17 cellular contexts compared by ENCODE assay signal in the genomic region with DNA sequence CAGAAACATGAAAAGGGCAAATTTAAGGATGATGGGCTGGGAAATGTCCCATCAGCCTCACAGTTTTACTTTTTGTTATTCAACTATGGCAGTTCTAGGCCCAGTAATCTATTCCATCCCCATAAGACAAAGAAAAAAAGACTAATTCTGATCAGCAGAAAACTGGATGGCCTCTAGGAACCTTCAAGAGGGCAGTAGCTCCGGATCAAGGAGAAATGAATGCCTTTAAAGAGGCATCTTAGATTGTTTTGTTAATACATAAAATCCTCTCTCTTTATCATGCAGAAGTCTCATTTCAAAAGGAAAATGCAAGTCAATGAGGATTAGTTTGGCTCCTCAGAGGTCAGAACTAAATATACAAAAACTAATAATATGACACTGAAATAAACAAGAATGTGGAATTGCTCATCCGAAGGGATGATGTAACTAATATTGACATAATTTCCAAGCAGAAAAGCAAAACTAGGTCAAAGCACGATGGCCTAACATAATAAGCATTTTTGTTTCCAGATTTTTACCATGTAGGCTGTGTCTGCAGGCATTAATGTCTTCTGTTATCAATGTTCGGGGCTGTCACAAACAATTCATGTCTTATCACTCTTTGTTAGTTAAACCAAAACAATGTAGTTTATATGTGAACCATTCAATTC. TPM values are rescaled to one million over a fixed set of nuclear protein-coding genes. Genes with fewer than 3 reads are reported as not detected.
DNase-seq lines count a peak whose midpoint lies in the region; ATAC-seq and TF ChIP-seq lines count a peak whose summit lies in the region.
"Had no signal": no experiment of that assay in that cellular context is flagged by ENCODE, and none has a peak within 500 bp of the region (broad histone marks: within the 10 kb centered on the region; RNA-seq: fewer than 3 reads in every experiment).

No MANE protein-coding gene starts in this region.

- H3K23ac ChIP-seq in mesenchymal stem cell (ENCODE audit: low read length in 2 of 2) = no peak overlapping the region

- H4K20me1 ChIP-seq in SK-N-SH (ENCODE audit: insufficient read depth) = no peaks in the 10 kb centered on the region

- in situ Hi-C loops in transverse colon (cut with MboI; ENCODE audit: low pct_ligation_motif_present in 1 of 4, low pct_unique_long_range_greater_than_20kb in 1 of 4, low sequenced_read_pairs in 3 of 4) = loop anchor here in 3 of 4 donors (10.0 to 25.0 kb wide), 2 partner anchors 424 to 493 kb away; no protein-coding TSS in a partner anchor

- no peak overlapping the region for H3K4me3 Mint-ChIP-seq in natural killer cell treated with Interleukin-12 subunit alpha and Interleukin-12 subunit beta and Interleukin-15 and Interleukin-18, amount 100 ng/mL, for 72 hours
- H3K4me3 Mint-ChIP-seq: activated B cell treated with CpG ODN at 0.5 μM for 24 hours; activated naive CD8-positive, alpha-beta T cell; CD8-positive, alpha-beta memory T cell; stimulated activated naive CD8-positive, alpha-beta T cell treated with anti-CD3 and anti-CD28 coated beads, Interleukin-15, Interleukin-2, amounts not matched to agents 100 ng/mL and 50 ng/mL, for 24 hours had no signal

- H3K9me3 Mint-ChIP-seq in natural killer cell treated with Interleukin-12 subunit alpha and Interleukin-12 subunit beta and Interleukin-15 and Interleukin-18, amount 100 ng/mL, for 72 hours = no peaks in the 10 kb centered on the region
- H3K9me3 Mint-ChIP-seq: activated B cell treated with CpG ODN at 0.5 μM for 24 hours; stimulated activated naive CD8-positive, alpha-beta T cell treated with anti-CD3 and anti-CD28 coated beads, Interleukin-15, Interleukin-2, amounts not matched to agents 100 ng/mL and 50 ng/mL, for 24 hours had no signal

- H3K4me1 ChIP-seq in SK-N-SH (ENCODE audit: control insufficient read depth in 1 of 2, insufficient read depth in 2 of 2, low read depth in 1 of 2, low read length in 1 of 2) (no peaks in the 10 kb centered on the region; a peak in 3 of 4 replicates), endocrine pancreas (ENCODE audit: control insufficient read depth, insufficient read depth, low read length) (peaks cover 10% of the 10 kb centered on the region), mesenchymal stem cell (ENCODE audit: control insufficient read depth, insufficient read depth, low read depth, low read length) (peaks cover 1% of the 10 kb centered on the region), transverse colon (peaks cover 0 to 24% (median 11%) of the 10 kb centered on the region in 4 donors)

- H3K14ac ChIP-seq in mesenchymal stem cell (ENCODE audit: low read length in 2 of 2) = no peak overlapping the region

- no peak for TF ChIP-seq RAD21 in SK-N-SH (IDR thresholded peaks at IDR 0.05; ENCODE audit: low read length)

- H3K79me1 ChIP-seq in mesenchymal stem cell (replicated peaks; ENCODE audit: low read length, poor library complexity, severe bottlenecking) = no peaks in the 10 kb centered on the region

- H3K9me3 ChIP-seq in SK-N-SH = no peaks in the 10 kb centered on the region
- H3K9me3 ChIP-seq in endocrine pancreas (ENCODE audit: control insufficient read depth, low read length) = no peaks in the 10 kb centered on the region
- no peaks in the 10 kb centered on the region for H3K9me3 ChIP-seq in mesenchymal stem cell (ENCODE audit: control insufficient read depth, low read length)
- no peaks in the 10 kb centered on the region for H3K9me3 ChIP-seq in transverse colon

- DNase-seq in SK-N-SH (no peak), mesenchymal stem cell (no peak), transverse colon (no peak), DMS53 treated with DMSO at 0.1 percent for 48 hours (lab: John Stamatoyannopoulos, UW; ENCODE audit: unreplicated experiment) (no peak)
- no peak for DNase-seq in natural killer cell treated with Interleukin-12 subunit alpha and Interleukin-12 subunit beta and Interleukin-15 and Interleukin-18, amount 100 ng/mL, for 72 hours (ENCODE audit: low spot score)
- DNase-seq in activated T-cell treated with anti-CD3 and anti-CD28 coated beads, Interleukin-2, amount 50 U/mL, for 1 hour = no peak
- DNase-seq: activated B cell treated with CpG ODN at 0.5 μM for 24 hours; CD8-positive, alpha-beta memory T cell; GF-D8; NK-92 treated with Interleukin-12 subunit alpha and Interleukin-12 subunit beta, amount 100 ng/mL, for 24 hours; right cardiac atrium had no signal

- TF ChIP-seq EP300 in SK-N-SH (IDR thresholded peaks at IDR 0.05; ENCODE audit: borderline replicate concordance in 1 of 2, low read depth in 1 of 2, low read length in 1 of 2) = no peak
- no peak for TF ChIP-seq EP300 in transverse colon (IDR thresholded peaks at IDR 0.05; ENCODE audit: low read depth)

- CTCF ChIA-PET in SK-N-SH (lab: Yijun Ruan, JAX) = interaction anchor here (0.8 to 1.1 kb wide), 3 partner anchors 9 to 422 kb away, joined by 3 read pairs; a partner anchor contains a TSS

- POLR2A ChIA-PET in SK-N-SH (lab: Yijun Ruan, JAX) = no interaction called here

- intact Hi-C loops in transverse colon (cut with DNase I; ENCODE audit: low total_unique reads) = no loop called here

- no peak for TF ChIP-seq CTCF in SK-N-SH (IDR thresholded peaks at IDR 0.05)
- TF ChIP-seq CTCF in transverse colon (IDR thresholded peaks at IDR 0.05) = no peak

- no peaks in the 10 kb centered on the region for H3K36me3 ChIP-seq in SK-N-SH (replicated peaks in 1 of 2; ENCODE audit: control insufficient read depth in 1 of 2, insufficient read depth in 2 of 2, low read length in 1 of 2)
- H3K36me3 ChIP-seq in endocrine pancreas (ENCODE audit: control insufficient read depth, insufficient read depth, low read length) = no peaks in the 10 kb centered on the region
- H3K36me3 ChIP-seq in mesenchymal stem cell (ENCODE audit: control insufficient read depth in 1 of 2, insufficient read depth in 2 of 2, low read depth in 1 of 2, low read length in 2 of 2) = no peaks in the 10 kb centered on the region
- no peaks in the 10 kb centered on the region for H3K36me3 ChIP-seq in transverse colon

- no peaks in the 10 kb centered on the region for H3K27me3 ChIP-seq in SK-N-SH (ENCODE audit: insufficient read depth)
- no peaks in the 10 kb centered on the region for H3K27me3 ChIP-seq in endocrine pancreas (ENCODE audit: control insufficient read depth, insufficient read depth, low read length)
- H3K27me3 ChIP-seq in mesenchymal stem cell (ENCODE audit: control insufficient read depth in 1 of 2, insufficient read depth in 1 of 2, low read length in 2 of 2) = no peaks in the 10 kb centered on the region
- H3K27me3 ChIP-seq in transverse colon = no peaks in the 10 kb centered on the region

- H3K27ac ChIP-seq in SK-N-SH (ENCODE audit: low read depth in 2 of 2, low read length in 1 of 2) (peak overlapping the region in 1 of 2 experiments; percentile 24; a peak in 2 of 4 replicates), mesenchymal stem cell (ENCODE audit: low read length, poor library complexity, severe bottlenecking) (peak overlapping the region; percentile 17), transverse colon (peak overlapping the region in 3 of 4 donors; percentile 21 to 47 (median 44))
- H3K27ac ChIP-seq: 22Rv1, HL-60 had no signal

- ATAC-seq in SK-N-SH treated with all-trans-retinoic acid at 6 μM for 48 hours = no peak; the same call in 1 of the 3 replicates
- ATAC-seq in natural killer cell treated with Interleukin-12 subunit alpha and Interleukin-12 subunit beta and Interleukin-15 and Interleukin-18, amount 100 ng/mL, for 72 hours = no peak
- ATAC-seq: right cardiac atrium had no signal

- no peak overlapping the region for H4K8ac ChIP-seq in mesenchymal stem cell (ENCODE audit: low read length)

- no peak overlapping the region for H3K4ac ChIP-seq in mesenchymal stem cell (ENCODE audit: low read depth in 1 of 2, low read length in 2 of 2)

- no peak overlapping the region for H2BK12ac ChIP-seq in mesenchymal stem cell (ENCODE audit: low read length in 2 of 2)

- no peak overlapping the region for H3K27ac Mint-ChIP-seq in natural killer cell treated with Interleukin-12 subunit alpha and Interleukin-12 subunit beta and Interleukin-15 and Interleukin-18, amount 100 ng/mL, for 72 hours
- H3K27ac Mint-ChIP-seq: activated B cell treated with CpG ODN at 0.5 μM for 24 hours; activated naive CD8-positive, alpha-beta T cell; CD8-positive, alpha-beta memory T cell; stimulated activated naive CD8-positive, alpha-beta T cell treated with anti-CD3 and anti-CD28 coated beads, Interleukin-15, Interleukin-2, amounts not matched to agents 100 ng/mL and 50 ng/mL, for 24 hours had no signal

- no peaks in the 10 kb centered on the region for H3K36me3 Mint-ChIP-seq in natural killer cell treated with Interleukin-12 subunit alpha and Interleukin-12 subunit beta and Interleukin-15 and Interleukin-18, amount 100 ng/mL, for 72 hours
- H3K36me3 Mint-ChIP-seq: activated naive CD8-positive, alpha-beta T cell; CD8-positive, alpha-beta memory T cell had no signal

- H3K4me2 ChIP-seq in SK-N-SH (peak overlapping the region; percentile 16; the same call in 1 of the 2 replicates), mesenchymal stem cell (ENCODE audit: low read length, poor library complexity, severe bottlenecking) (no peak overlapping the region)

- peaks cover 7% of the 10 kb centered on the region; the same call in 1 of the 2 replicates for H3K79me2 ChIP-seq in SK-N-SH (ENCODE audit: insufficient read depth)

- H2AFZ ChIP-seq in SK-N-SH (ENCODE audit: low read depth) = no peak overlapping the region
- no peak overlapping the region for H2AFZ ChIP-seq in mesenchymal stem cell (ENCODE audit: low read depth, low read length)

- no peak overlapping the region for H2BK120ac ChIP-seq in mesenchymal stem cell (ENCODE audit: low read depth, low read length)

- H2AK5ac ChIP-seq in mesenchymal stem cell (ENCODE audit: low read length, severe bottlenecking) = no peak overlapping the region

- H3K4me3 ChIP-seq in SK-N-SH (ENCODE audit: low read depth in 2 of 2, low read length in 1 of 2) = 0 out of 4 replicates have a peak overlapping the region, but pooled peaks of 1 of the 2 experiments have one; percentile 5
- peak overlapping the region; percentile 52 for H3K4me3 ChIP-seq in endocrine pancreas (ENCODE audit: control insufficient read depth, insufficient read depth, low read length)
- H3K4me3 ChIP-seq in mesenchymal stem cell (ENCODE audit: insufficient read depth in 1 of 2, low read depth in 1 of 2, low read length in 2 of 2) = no peak overlapping the region
- H3K4me3 ChIP-seq in transverse colon = no peak overlapping the region

- H2BK15ac ChIP-seq in mesenchymal stem cell (ENCODE audit: low read depth, poor library complexity, severe bottlenecking) = no peak overlapping the region

- no peaks in the 10 kb centered on the region for H3F3A ChIP-seq in SK-N-SH (replicated peaks; ENCODE audit: insufficient read depth)

- 17% methylated on average over 4 of the region's 4 CpGs for WGBS in SK-N-SH (ENCODE audit: low lambda C conversion rate)
- WGBS in mesenchymal stem cell = no CpG with 5 or more reads among the region's 4 CpGs
- WGBS in transverse colon (ENCODE audit: low coverage in 1 of 2), 2 donors = 29 to 46% methylated on average over 2 to 4 of the region's 4 CpGs

- no peaks in the 10 kb centered on the region for H3K9me2 ChIP-seq in SK-N-SH

- H3K27me3 Mint-ChIP-seq in natural killer cell treated with Interleukin-12 subunit alpha and Interleukin-12 subunit beta and Interleukin-15 and Interleukin-18, amount 100 ng/mL, for 72 hours = peaks cover 0 to 15% of the 10 kb centered on the region in 2 donors

- H3K4me1 Mint-ChIP-seq in natural killer cell treated with Interleukin-12 subunit alpha and Interleukin-12 subunit beta and Interleukin-15 and Interleukin-18, amount 100 ng/mL, for 72 hours (ENCODE audit: low read depth in 2 of 2) = no peaks in the 10 kb centered on the region
- H3K4me1 Mint-ChIP-seq: activated B cell treated with CpG ODN at 0.5 μM for 24 hours; CD8-positive, alpha-beta memory T cell had no signal

- H3K9ac ChIP-seq in SK-N-SH = no peak overlapping the region
- no peak overlapping the region for H3K9ac ChIP-seq in endocrine pancreas (ENCODE audit: control insufficient read depth, insufficient read depth, low read length)
- H3K9ac ChIP-seq in mesenchymal stem cell (ENCODE audit: low read length) = peak overlapping the region; percentile 65

- H4K91ac ChIP-seq in mesenchymal stem cell (ENCODE audit: low read length) = no peak overlapping the region

- no peak overlapping the region for H3K18ac ChIP-seq in mesenchymal stem cell (ENCODE audit: low read depth in 1 of 2, low read length in 2 of 2)

- no peak overlapping the region for H2BK5ac ChIP-seq in mesenchymal stem cell (ENCODE audit: low read depth, low read length, poor library complexity, severe bottlenecking)

- no peak for TF ChIP-seq POLR2A in transverse colon (IDR thresholded peaks at IDR 0.05)

RNA-seq across cellular contexts. Expression of a gene that starts 8.8 kb away (rescaled TPM):
- 8.5 and 10.4 TPM in 2 replicates for polyA plus RNA-seq in SK-N-SH (2012; rRNA removed)
- polyA plus RNA-seq in SK-N-SH (2012; cell fraction: cytosol; rRNA removed) = 5.3 and 5.8 TPM in 2 replicates
- 20.1 and 27.9 TPM in 2 replicates for polyA plus RNA-seq in SK-N-SH (2012; cell fraction: nucleus; rRNA removed)
- polyA plus RNA-seq in mesenchymal stem cell (2013, experiment 1 of 2) = 3.7 TPM
- polyA plus RNA-seq in mesenchymal stem cell (2013, experiment 2 of 2) = 2.7 TPM
- total RNA-seq in transverse colon = 10 to 100 TPM; 27.0 to 85.2 (median 37.7) TPM
- under 1 TPM in 1 of 2 donors, not detected in 1; 0.36 TPM for total RNA-seq in natural killer cell treated with Interleukin-12 subunit alpha and Interleukin-12 subunit beta and Interleukin-15 and Interleukin-18, amount 100 ng/mL, for 72 hours
- total RNA-seq: CD8-positive, alpha-beta memory T cell had no signal
- polyA plus RNA-seq: CD8-positive, alpha-beta memory T cell had no signal

Comparison
In these comparisons a context has a peak if more than half of its experiments do, and no peak if none do; other contexts are left out.
1. RNA of a gene that starts 8.8 kb away (total RNA-seq): 27.0 to 85.2 TPM in transverse colon; 0.36 TPM in natural killer cell treated with Interleukin-12 subunit alpha and Interleukin-12 subunit beta and Interleukin-15 and Interleukin-18, amount 100 ng/mL, for 72 hours; every median in the first group is over 10 times any median in the second.